In genomic region chr6:35139470-35139869, GRCh38 we compare ENCODE assay signal across 18 cellular contexts. TPM values are rescaled to one million over a fixed set of nuclear protein-coding genes. Genes with fewer than 3 reads are reported as not detected.
"Had no signal": no experiment of that assay in that cellular context is flagged by ENCODE, and none has a peak within 500 bp of the region (broad histone marks: within the 10 kb centered on the region; RNA-seq: fewer than 3 reads in every experiment).

No MANE protein-coding gene starts in this region.

- H3K4me3 ChIP-seq: MG63, Peyer's patch, SJSA1 had no signal

- ATAC-seq: activated CD4-positive, CD25-positive, alpha-beta regulatory T cell treated with anti-CD3 and anti-CD28 coated beads, Interleukin-2, amount 50 U/mL, for 24 hours; T-helper 17 cell had no signal

- H3K27me3 ChIP-seq: brain microvascular endothelial cell, MG63, Peyer's patch, SJSA1 had no signal

- DNase-seq: activated CD8-positive, alpha-beta memory T cell treated with anti-CD3 and anti-CD28 coated beads, Interleukin-2, amount 50 U/mL, for 48 hours; amniotic stem cell; NCI-H1436 treated with DMSO at 0.1 percent for 48 hours; NCI-H510A had no signal

- H3K27ac ChIP-seq: brain microvascular endothelial cell, Peyer's patch, SJSA1 had no signal

- H3K36me3 ChIP-seq: brain microvascular endothelial cell, MG63, Peyer's patch, SJSA1 had no signal

- H3K9me3 ChIP-seq: MG63, Peyer's patch, SJSA1, SK-N-SH had no signal

RNA-seq across cellular contexts. Expression of gene TCP11, which starts 1.7 kb away (rescaled TPM):
- total RNA-seq: activated CD4-positive, alpha-beta memory T cell treated with anti-CD3 and anti-CD28 coated beads, Interleukin-2, amount 10 ng/mL, durations not matched to agents 7 days and 5 days; activated CD8-positive, alpha-beta memory T cell treated with anti-CD3 and anti-CD28 coated beads, Interleukin-2, amount 10 ng/mL, durations not matched to agents 7 days and 5 days; activated naive CD8-positive, alpha-beta T cell treated with anti-CD3 and anti-CD28 coated beads for 36 hours; activated T-helper 17 cell treated with anti-CD3 and anti-CD28 coated beads, Interleukin-2, amount 50 U/mL, for 72 hours; Peyer's patch; T-cell; T-helper 17 cell; WTC11 had no signal
- polyA plus RNA-seq: aorta had no signal
